In the genomic region with DNA sequence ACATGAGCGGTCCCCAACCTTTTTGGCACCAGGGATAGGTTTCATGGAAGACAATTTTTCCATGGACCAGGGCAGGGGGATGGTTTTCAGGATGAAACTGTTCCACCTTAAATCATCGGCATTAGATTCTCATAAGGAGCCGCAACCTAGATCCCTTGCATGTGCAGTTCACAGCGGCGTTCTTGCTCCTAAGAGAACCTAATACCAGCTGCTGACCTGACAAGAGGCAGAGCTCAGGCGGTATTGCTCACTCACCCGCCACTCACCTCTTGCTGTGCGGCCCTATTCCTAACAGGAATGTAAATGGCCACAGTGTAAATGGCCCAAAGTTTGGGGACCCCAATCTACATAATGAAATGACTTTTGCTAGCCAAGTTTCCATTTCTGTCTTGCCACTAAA, we compare ENCODE assay signal across 17 cellular contexts. TPM values are rescaled to one million over a fixed set of nuclear protein-coding genes. Genes with fewer than 3 reads are reported as not detected.
A peak's percentile ranks its signal among the peaks of the same experiment; 100 is the strongest.
DNase-seq lines count a peak whose midpoint lies in the region; ATAC-seq, FAIRE-seq and TF ChIP-seq lines count a peak whose summit lies in the region.
"Had no signal": no experiment of that assay in that cellular context is flagged by ENCODE, and none has a peak within 500 bp of the region (broad histone marks: within the 10 kb centered on the region; RNA-seq: fewer than 3 reads in every experiment).

No MANE protein-coding gene starts in this region.

- peaks cover 15% of the 10 kb centered on the region for H3K79me2 ChIP-seq in GM12878 (ENCODE audit: control insufficient read depth, insufficient read depth, low read length)

- H3K27ac Mint-ChIP-seq in natural killer cell, result peak overlapping the region; percentile 86 to 93

- SMC1A ChIA-PET in GM12878 (lab: Charles Lee; ENCODE audit: uncharacterized antibody, unreplicated experiment), result interaction anchor here (1.0 to 4.2 kb wide), 7 partner anchors 10 to 80 kb away, joined by 4 to 28 read pairs (median 5); no protein-coding TSS in a partner anchor

- H3K4me1 Mint-ChIP-seq in natural killer cell, result peaks cover 10 to 25% of the 10 kb centered on the region in 2 donors

- DNase-seq in ELR (ENCODE audit: low read depth), result peak; percentile 20
- peak; percentile 10 for DNase-seq in HT1080 (ENCODE audit: low read depth)
- DNase-seq in GM12878 (ENCODE audit: low read depth, low spot score), result no peak
- no peak for DNase-seq in natural killer cell
- DNase-seq in MG63, result no peak
- DNase-seq in activated CD4-positive, alpha-beta T cell treated with anti-CD3 and anti-CD28 coated beads, Interleukin-2, amount 50 U/mL, for 4 hours, result no peak
- DNase-seq in GM19238 (ENCODE audit: insufficient read length, low spot score), result no peak
- no peak for DNase-seq in activated gamma-delta T cell (lab: John Stamatoyannopoulos, UW)
- DNase-seq: activated naive CD4-positive, alpha-beta T cell treated with anti-CD3 and anti-CD28 coated beads, Interleukin-2, amount 50 U/mL, for 16 hours; GDM1; GOT3; nephron progenitor cell; OCI-M1; WERI-Rb-1 had no signal

- no peak overlapping the region for H3K9ac ChIP-seq in GM12878 (ENCODE audit: control insufficient read depth, insufficient read depth, low read length)

- no peaks in the 10 kb centered on the region for H4K20me1 ChIP-seq in GM12878 (ENCODE audit: control insufficient read depth, insufficient read depth)

- H3K27me3 ChIP-seq in GM12878 (replicated peaks in 1 of 2; ENCODE audit: control insufficient read depth in 2 of 2, insufficient read depth in 2 of 2, low read length in 1 of 2) (no peaks in the 10 kb centered on the region), MG63 (no peaks in the 10 kb centered on the region)
- H3K27me3 ChIP-seq: cardiac muscle cell had no signal

- H3K27ac ChIP-seq in GM12878 (ENCODE audit: control insufficient read depth, insufficient read depth), result peak overlapping the region; percentile 60
- H3K27ac ChIP-seq: cardiac muscle cell, WERI-Rb-1 had no signal

- no peaks in the 10 kb centered on the region for H3K27me3 Mint-ChIP-seq in natural killer cell (ENCODE audit: low read depth in 2 of 2)
- H3K27me3 Mint-ChIP-seq: stimulated activated memory B cell treated with anti-CD40 and anti-IgM and Interleukin-4, amounts not matched to agents 10 μg/mL and 1 μg/mL and 100 μg/mL, for 72 hours had no signal

- CTCF ChIA-PET in GM12878 (lab: Yijun Ruan, JAX), result interaction anchor here (2.1 to 2.4 kb wide), 2 partner anchors 44 kb away, joined by 9 to 11 read pairs; no protein-coding TSS in a partner anchor

- ATAC-seq in GM12878, result no peak
- no peak for ATAC-seq in natural killer cell
- ATAC-seq: left lobe of liver; stimulated activated memory B cell treated with anti-CD40 and anti-IgM and Interleukin-4, amounts not matched to agents 10 μg/mL and 1 μg/mL and 100 μg/mL, for 72 hours had no signal

- H3K4me1 ChIP-seq in GM12878 (ENCODE audit: control insufficient read depth, insufficient read depth, low read length), result peaks cover 16% of the 10 kb centered on the region

- H3K4me3 ChIP-seq in GM12878 (no peak overlapping the region), MG63 (no peak overlapping the region)
- H3K4me3 ChIP-seq: cardiac muscle cell had no signal

- TF ChIP-seq CTCF in GM12878 (IDR thresholded peaks at IDR 0.05 in 2 of 3, conservative IDR thresholded peaks at IDR 0.05 in 1 of 3; ENCODE audit: control insufficient read depth in 2 of 3, extremely low read depth in 1 of 3, insufficient read depth in 1 of 3, low read depth in 3 of 3, low read length in 3 of 3) (no peak), natural killer cell (IDR thresholded peaks at IDR 0.05) (no peak)

- FAIRE-seq in GM12878 (lab: Jason Lieb, UNC), result no peak

- H3K9me3 Mint-ChIP-seq in natural killer cell, result no peaks in the 10 kb centered on the region
- H3K9me3 Mint-ChIP-seq: nephron progenitor cell; stimulated activated memory B cell treated with anti-CD40 and anti-IgM and Interleukin-4, amounts not matched to agents 10 μg/mL and 1 μg/mL and 100 μg/mL, for 72 hours had no signal

- no peak overlapping the region; the same call in 1 of the 2 replicates for H2AFZ ChIP-seq in GM12878 (ENCODE audit: control insufficient read depth, low read depth, low read length)

- no TSS peak for BruUV-seq in GM12878 (replicated peaks; lab: Mats Ljungman, UMichigan)

- H3K4me3 Mint-ChIP-seq in natural killer cell, result peak overlapping the region; percentile 92

- POLR2A ChIA-PET in GM12878 (lab: Charles Lee), result interaction anchor here (0.6 to 2.8 kb wide), 5 partner anchors 9 to 38 kb away, joined by 3 to 9 read pairs (median 3); no protein-coding TSS in a partner anchor

- intact Hi-C loops in GM12878 (cut with micrococcal nuclease; ENCODE audit: unreplicated experiment) (no loop called here), natural killer cell (cut with micrococcal nuclease) (no loop called here)

- H3K4me2 ChIP-seq in GM12878 (ENCODE audit: control insufficient read depth, insufficient read depth), result no peak overlapping the region

- TF ChIP-seq EP300 in GM12878 (IDR thresholded peaks at IDR 0.05; ENCODE audit: borderline replicate concordance in 1 of 2, control insufficient read depth in 1 of 2, low read depth in 2 of 2, low read length in 2 of 2), result no peak

- no peak for TF ChIP-seq RAD21 in GM12878 (IDR thresholded peaks at IDR 0.05; ENCODE audit: insufficient read depth, low read depth, low read length)

- H3K9me3 ChIP-seq in GM12878 (replicated peaks; ENCODE audit: control insufficient read depth, insufficient read depth, low read length) (no peaks in the 10 kb centered on the region), MG63 (no peaks in the 10 kb centered on the region)

- WGBS in GM12878 (ENCODE audit: insufficient coverage, insufficient replicate concordance, low lambda C conversion rate, missing lambda C conversion rate), result 90% methylated on average over 8 of the region's 8 CpGs

- in situ Hi-C loops in GM12878 (cut with MboI), result no loop called here

- TF ChIP-seq POLR2A in GM12878 (IDR thresholded peaks at IDR 0.05; ENCODE audit: low read depth, low read length), result no peak

- no peaks in the 10 kb centered on the region for H3K36me3 Mint-ChIP-seq in natural killer cell
- H3K36me3 Mint-ChIP-seq: stimulated activated memory B cell treated with anti-CD40 and anti-IgM and Interleukin-4, amounts not matched to agents 10 μg/mL and 1 μg/mL and 100 μg/mL, for 72 hours had no signal

- H3K36me3 ChIP-seq in GM12878 (ENCODE audit: control insufficient read depth in 2 of 2, insufficient read depth in 2 of 2, low read length in 1 of 2) (no peaks in the 10 kb centered on the region), MG63 (peaks cover 13% of the 10 kb centered on the region)
- H3K36me3 ChIP-seq: cardiac muscle cell, WERI-Rb-1 had no signal

- RAD21 ChIA-PET in GM12878 (lab: Charles Lee; ENCODE audit: unreplicated experiment), result interaction anchor here (0.5 to 1.4 kb wide), 3 partner anchors 27 to 34 kb away, joined by 3 to 8 read pairs (median 3); no protein-coding TSS in a partner anchor

TF ChIP-seq in GM12878, 131 proteins besides CTCF, POLR2A, EP300 and RAD21 (continues in another document):
- no peak for TF ChIP-seq BHLHE40 (IDR thresholded peaks at IDR 0.05; ENCODE audit: borderline replicate concordance in 1 of 2, low read depth in 2 of 2, low read length in 1 of 2)

RNA-seq across cellular contexts. Expression of gene PLIN2, which starts 3.1 kb away (rescaled TPM):
- not detected in 2 replicates for total RNA-seq in HT1080 (2014; rRNA removed; shearing (Covaris generic))
- polyA plus RNA-seq in HT1080 (2015; cell fraction: cytosol; rRNA removed), result 0.09 TPM in 1 of 2 replicates, not detected in the other
- polyA plus RNA-seq in HT1080 (2015; cell fraction: nucleus; rRNA removed), result 0.06 TPM in 1 of 2 replicates, not detected in the other
- total RNA-seq in GM12878 (2013; cell fraction: nucleolus; rRNA removed), result 110 and 112 TPM in 2 replicates
- total RNA-seq in GM12878 (2014; rRNA removed) (37.8 and 39.1 TPM in 2 replicates), GM12878 (2014; rRNA removed; fragmentation: Illumina TruSeq; extraction: Trizol) (39.3 and 40.0 TPM in 2 replicates), GM12878 (2021) (33.4 and 34.8 TPM in 2 replicates), natural killer cell (100 to 1,000 TPM in 2 of 3 donors, 10 to 100 TPM in 1; 87.9 to 103 (median 102) TPM)
- 46.4 TPM for polyA plus RNA-seq in GM12878 (2011; ENCODE audit: low read depth)
- polyA plus RNA-seq in GM12878 (2011; rRNA removed) (103 and 112 TPM in 2 replicates), GM12878 (2014; fragmentation: Illumina TruSeq; extraction: Trizol) (43.4 and 52.9 TPM in 2 replicates), GM12878 (2014; fragmentation: Nextera tagmentation; extraction: Ambion mirVana) (10 to 100 TPM; 48.4 to 52.7 TPM), GM12878 (2014; rRNA removed) (31.2 and 34.8 TPM in 2 replicates), GM12878 (2016; fragmentation: Nextera tagmentation; extraction: Ambion mirVana) (10 to 100 TPM; 45.5 to 46.8 TPM)
- polyA plus RNA-seq in GM12878 (2011; cell fraction: cytosol; rRNA removed), result 125 and 147 TPM in 2 replicates
- polyA plus RNA-seq in GM12878 (2011; cell fraction: nucleus; rRNA removed), result 53.3 and 64.9 TPM in 2 replicates
- 49.1 and 54.8 TPM in 2 replicates for polyA plus RNA-seq in GM12878 (2012)
- polyA minus RNA-seq in GM12878 (2011; rRNA and poly(A)+ RNA removed), result 212 and 253 TPM in 2 replicates
- 35.3 and 35.7 TPM in 2 replicates for polyA minus RNA-seq in GM12878 (2011; cell fraction: cytosol; rRNA and poly(A)+ RNA removed)
- polyA minus RNA-seq in GM12878 (2011; cell fraction: nucleus; rRNA and poly(A)+ RNA removed), result 42.0 and 47.9 TPM in 2 replicates
- 153 and 228 TPM in 2 replicates for total RNA-seq in MG63 (2014; rRNA removed; shearing (Covaris generic); ENCODE audit: low replicate concordance)

RNA-seq across cellular contexts. Expression of gene HAUS6, which starts 27.7 kb away (rescaled TPM):
- 33.6 and 35.2 TPM in 2 replicates for total RNA-seq in HT1080 (2014; rRNA removed; shearing (Covaris generic))
- polyA plus RNA-seq in HT1080 (2015; cell fraction: cytosol; rRNA removed), result 28.7 and 37.3 TPM in 2 replicates
- polyA plus RNA-seq in HT1080 (2015; cell fraction: nucleus; rRNA removed), result 45.6 and 50.6 TPM in 2 replicates
- 33.5 and 34.2 TPM in 2 replicates for total RNA-seq in GM12878 (2013; cell fraction: nucleolus; rRNA removed)
- total RNA-seq in GM12878 (2014; rRNA removed) (17.1 and 22.3 TPM in 2 replicates), GM12878 (2014; rRNA removed; fragmentation: Illumina TruSeq; extraction: Trizol) (26.4 and 26.8 TPM in 2 replicates), GM12878 (2021) (17.4 and 18.0 TPM in 2 replicates), natural killer cell (10 to 100 TPM; 14.6 to 18.3 (median 14.9) TPM)
- 3.9 TPM for polyA plus RNA-seq in GM12878 (2011; ENCODE audit: low read depth)
- polyA plus RNA-seq in GM12878 (2011; rRNA removed) (17.5 and 29.3 TPM in 2 replicates), GM12878 (2014; fragmentation: Illumina TruSeq; extraction: Trizol) (19.5 and 26.5 TPM in 2 replicates), GM12878 (2014; fragmentation: Nextera tagmentation; extraction: Ambion mirVana) (1 to 10 TPM; 7.1 to 8.4 TPM), GM12878 (2014; rRNA removed) (10.2 and 11.9 TPM in 2 replicates), GM12878 (2016; fragmentation: Nextera tagmentation; extraction: Ambion mirVana) (10 to 100 TPM; 13.0 to 14.9 TPM)
- 6.3 and 6.9 TPM in 2 replicates for polyA plus RNA-seq in GM12878 (2011; cell fraction: cytosol; rRNA removed)
- polyA plus RNA-seq in GM12878 (2011; cell fraction: nucleus; rRNA removed), result 11.7 and 12.4 TPM in 2 replicates
- polyA plus RNA-seq in GM12878 (2012), result 6.0 and 9.0 TPM in 2 replicates
- 14.2 and 18.7 TPM in 2 replicates for polyA minus RNA-seq in GM12878 (2011; rRNA and poly(A)+ RNA removed)
- 6.1 and 7.7 TPM in 2 replicates for polyA minus RNA-seq in GM12878 (2011; cell fraction: cytosol; rRNA and poly(A)+ RNA removed)
- 9.3 and 14.4 TPM in 2 replicates for polyA minus RNA-seq in GM12878 (2011; cell fraction: nucleus; rRNA and poly(A)+ RNA removed)
- total RNA-seq in MG63 (2014; rRNA removed; shearing (Covaris generic); ENCODE audit: low replicate concordance), result 22.9 and 41.9 TPM in 2 replicates

Comparison
In these comparisons a context has a peak if more than half of its experiments do, and no peak if none do; other contexts are left out.
1. DNase-seq: peak in ELR (single experiment) and HT1080 (single experiment); none in GM12878 (single experiment), natural killer cell (single experiment), MG63 (single experiment), activated CD4-positive, alpha-beta T cell treated with anti-CD3 and anti-CD28 coated beads, Interleukin-2, amount 50 U/mL, for 4 hours (0 of 2), GM19238 (single experiment) and activated gamma-delta T cell (single experiment).
2. RNA of gene PLIN2, which starts 3.1 kb away (total RNA-seq): 153 to 228 TPM in MG63, 87.9 to 103 TPM in natural killer cell and 33.4 to 112 TPM in GM12878; not detected in HT1080; every median in the first group is over 10 times any median in the second.